In the genomic region with DNA sequence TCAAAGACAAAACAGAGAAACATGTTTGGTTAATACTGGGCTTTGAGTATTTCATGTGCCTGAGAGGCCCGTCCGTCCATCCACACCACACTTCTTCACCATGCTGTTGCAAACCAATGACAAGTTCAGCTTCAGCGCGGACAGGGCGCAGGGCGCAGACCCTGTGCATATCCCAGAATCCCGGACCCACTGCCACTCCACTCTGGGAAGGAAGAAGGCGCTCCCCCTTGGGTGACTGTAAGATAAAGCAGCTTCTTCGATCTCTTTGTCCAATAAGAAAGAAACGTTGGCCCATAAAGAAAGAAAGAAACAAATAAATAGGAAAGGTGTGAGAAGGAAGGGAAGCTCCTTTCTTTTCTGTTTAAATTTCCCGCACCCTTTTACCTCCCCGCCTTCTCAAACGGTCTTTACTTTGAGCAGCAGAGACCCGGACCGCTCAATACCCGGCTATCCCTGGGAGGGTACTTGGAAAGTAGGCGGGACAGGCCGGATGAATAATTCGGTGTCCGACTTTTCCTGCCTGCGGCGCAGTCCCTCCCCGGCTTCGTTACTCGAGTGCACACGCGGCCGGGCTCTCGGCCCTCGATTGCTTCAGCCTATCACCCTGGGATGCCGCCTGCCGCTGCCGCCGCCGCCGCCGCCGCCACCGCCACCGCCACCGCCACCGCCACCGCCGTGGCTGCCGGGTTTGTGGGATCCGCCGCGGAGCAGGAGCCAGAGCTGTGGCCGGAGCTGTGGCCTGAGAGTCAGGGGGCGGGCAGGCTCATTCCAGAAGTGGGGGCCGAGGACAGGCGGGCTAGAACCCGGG, we compare ENCODE assay signal across 1 cellular context.
A peak's percentile ranks its signal among the peaks of the same experiment; 100 is the strongest.
TF ChIP-seq lines count a peak whose summit lies in the region.

No MANE protein-coding gene starts in this region.

TF ChIP-seq in K562, 482 proteins besides CTCF, POLR2A, EP300 and RAD21 (continued from another document and continues in another):
- TF ChIP-seq, protein P1, sequence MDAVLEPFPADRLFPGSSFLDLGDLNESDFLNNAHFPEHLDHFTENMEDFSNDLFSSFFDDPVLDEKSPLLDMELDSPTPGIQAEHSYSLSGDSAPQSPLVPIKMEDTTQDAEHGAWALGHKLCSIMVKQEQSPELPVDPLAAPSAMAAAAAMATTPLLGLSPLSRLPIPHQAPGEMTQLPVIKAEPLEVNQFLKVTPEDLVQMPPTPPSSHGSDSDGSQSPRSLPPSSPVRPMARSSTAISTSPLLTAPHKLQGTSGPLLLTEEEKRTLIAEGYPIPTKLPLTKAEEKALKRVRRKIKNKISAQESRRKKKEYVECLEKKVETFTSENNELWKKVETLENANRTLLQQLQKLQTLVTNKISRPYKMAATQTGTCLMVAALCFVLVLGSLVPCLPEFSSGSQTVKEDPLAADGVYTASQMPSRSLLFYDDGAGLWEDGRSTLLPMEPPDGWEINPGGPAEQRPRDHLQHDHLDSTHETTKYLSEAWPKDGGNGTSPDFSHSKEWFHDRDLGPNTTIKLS (IDR thresholded peaks at IDR 0.05; ENCODE audit: borderline replicate concordance, low read depth), result peak; percentile 66; the same call in 1 of the 2 replicates
- TF ChIP-seq CBX3 (IDR thresholded peaks at IDR 0.05; ENCODE audit: borderline replicate concordance in 1 of 2, low read length in 2 of 2) (peak in 1 of 2 experiments; percentile 86; a peak in 2 of 3 replicates), ZNF324 (CRISPR knock-in tag; IDR thresholded peaks at IDR 0.05) (no peak), HDAC2 (IDR thresholded peaks at IDR 0.05) (no peak), CCAR2 (IDR thresholded peaks at IDR 0.05; ENCODE audit: low read depth, low read length) (no peak), SAP30 (IDR thresholded peaks at IDR 0.05; ENCODE audit: borderline replicate concordance, insufficient read depth, low read depth, low read length, poor library complexity, severe bottlenecking) (no peak), ZNF41 (CRISPR knock-in tag; conservative IDR thresholded peaks at IDR 0.05) (no peak), KDM2B (CRISPR knock-in tag; IDR thresholded peaks at IDR 0.05) (no peak), DLX4 (CRISPR knock-in tag; IDR thresholded peaks at IDR 0.05) (no peak), LCOR (CRISPR knock-in tag; IDR thresholded peaks at IDR 0.05) (peak; percentile 49; the same call in 1 of the 2 replicates), GMEB1 (CRISPR knock-in tag; IDR thresholded peaks at IDR 0.05) (peak; percentile 56; the same call in 1 of the 2 replicates), XRCC5 (IDR thresholded peaks at IDR 0.05; ENCODE audit: low read depth, low read length) (peak; percentile 80; the same call in 1 of the 2 replicates), BACH1 (tag; IDR thresholded peaks at IDR 0.05) (no peak), NELFE (IDR thresholded peaks at IDR 0.05; ENCODE audit: insufficient read depth, insufficient read length) (no peak), THAP12 (CRISPR knock-in tag; IDR thresholded peaks at IDR 0.05) (no peak), VEZF1 (CRISPR knock-in tag; IDR thresholded peaks at IDR 0.05) (peak; percentile 43), SMAD4 (CRISPR knock-in tag; conservative IDR thresholded peaks at IDR 0.05) (peak; percentile 67), RCOR1 (IDR thresholded peaks at IDR 0.05; ENCODE audit: borderline replicate concordance in 1 of 2, low read depth in 2 of 2, low read length in 2 of 2) (peak in 1 of 2 experiments; percentile 73; a peak in 1 of 4 replicates), CBX8 (IDR thresholded peaks at IDR 0.05; ENCODE audit: borderline replicate concordance, extremely low read depth, low read depth, low read length, poor library complexity, severe bottlenecking) (no peak), ZBTB26 (CRISPR knock-in tag; IDR thresholded peaks at IDR 0.05) (no peak), ZSCAN32 (CRISPR knock-in tag; IDR thresholded peaks at IDR 0.05) (no peak), ATF1 (CRISPR knock-in tag; IDR thresholded peaks at IDR 0.05) (0 out of 2 replicates have a peak, but pooled peaks have one; percentile 19), ATF1 (tag; IDR thresholded peaks at IDR 0.05) (peak; percentile 75), ZNF431 (CRISPR knock-in tag; IDR thresholded peaks at IDR 0.05) (no peak), RB1 (IDR thresholded peaks at IDR 0.05; ENCODE audit: low read depth) (peak; percentile 79), E4F1 (CRISPR knock-in tag; IDR thresholded peaks at IDR 0.05; ENCODE audit: borderline replicate concordance) (no peak), SRF (CRISPR knock-in tag; IDR thresholded peaks at IDR 0.05) (0 out of 4 replicates have a peak, but pooled peaks of 1 of the 2 experiments have one; percentile 14), HNRNPLL (IDR thresholded peaks at IDR 0.05; ENCODE audit: low read depth, low read length, poor library complexity, severe bottlenecking) (no peak), ZNF830 (CRISPR knock-in tag; IDR thresholded peaks at IDR 0.05) (no peak), ZBTB11 (CRISPR knock-in tag; IDR thresholded peaks at IDR 0.05) (peak in 1 of 3 experiments; percentile 48; a peak in 1 of 6 replicates), GATAD2B (IDR thresholded peaks at IDR 0.05; ENCODE audit: borderline replicate concordance) (peak; percentile 43; the same call in 1 of the 2 replicates), CHD4 (IDR thresholded peaks at IDR 0.05; ENCODE audit: insufficient read depth, insufficient replicate concordance, low read depth, low read length, poor library complexity, severe bottlenecking) (no peak)
- TF ChIP-seq, protein P2, sequence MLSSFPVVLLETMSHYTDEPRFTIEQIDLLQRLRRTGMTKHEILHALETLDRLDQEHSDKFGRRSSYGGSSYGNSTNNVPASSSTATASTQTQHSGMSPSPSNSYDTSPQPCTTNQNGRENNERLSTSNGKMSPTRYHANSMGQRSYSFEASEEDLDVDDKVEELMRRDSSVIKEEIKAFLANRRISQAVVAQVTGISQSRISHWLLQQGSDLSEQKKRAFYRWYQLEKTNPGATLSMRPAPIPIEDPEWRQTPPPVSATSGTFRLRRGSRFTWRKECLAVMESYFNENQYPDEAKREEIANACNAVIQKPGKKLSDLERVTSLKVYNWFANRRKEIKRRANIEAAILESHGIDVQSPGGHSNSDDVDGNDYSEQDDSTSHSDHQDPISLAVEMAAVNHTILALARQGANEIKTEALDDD (IDR thresholded peaks at IDR 0.05), result no peak
